Comparison of ENCODE assay signal across 1 cellular context in the genomic region with DNA sequence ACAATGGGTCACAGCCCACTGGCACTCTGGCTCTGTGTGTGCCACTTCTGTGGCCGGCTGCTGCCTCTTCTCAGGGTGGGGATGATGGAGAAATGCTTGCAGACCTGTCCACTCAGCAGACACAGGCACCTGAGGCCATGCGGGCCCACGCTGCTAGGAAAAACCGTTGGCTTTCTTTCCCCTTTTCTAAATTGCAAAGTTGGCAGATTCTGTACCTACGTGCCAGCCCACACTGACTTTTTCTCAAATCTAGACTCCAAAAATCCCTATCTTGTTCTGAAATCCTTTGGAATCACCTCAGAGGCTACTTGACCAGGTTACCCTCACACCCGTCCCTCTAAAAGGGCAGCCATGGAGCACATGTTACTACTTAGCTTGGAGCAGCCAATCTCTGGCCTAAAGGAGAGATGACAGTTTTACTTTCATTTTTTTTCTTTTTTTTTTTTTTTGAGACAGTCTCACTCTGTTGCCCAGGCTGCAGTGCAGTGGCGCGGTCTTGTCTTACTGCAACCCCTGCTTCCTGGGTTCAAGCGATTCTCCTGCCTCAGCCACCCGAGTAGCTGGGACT.
TF ChIP-seq lines count a peak whose summit lies in the region.

No MANE protein-coding gene starts in this region.

TF ChIP-seq in HepG2, 621 proteins besides CTCF, POLR2A, EP300 and RAD21 (continued from another document):
- TF ChIP-seq MAFF (IDR thresholded peaks at IDR 0.05; ENCODE audit: low read depth, low read length), result peak; percentile 66
